18 cellular contexts compared by ENCODE assay signal in the genomic region with DNA sequence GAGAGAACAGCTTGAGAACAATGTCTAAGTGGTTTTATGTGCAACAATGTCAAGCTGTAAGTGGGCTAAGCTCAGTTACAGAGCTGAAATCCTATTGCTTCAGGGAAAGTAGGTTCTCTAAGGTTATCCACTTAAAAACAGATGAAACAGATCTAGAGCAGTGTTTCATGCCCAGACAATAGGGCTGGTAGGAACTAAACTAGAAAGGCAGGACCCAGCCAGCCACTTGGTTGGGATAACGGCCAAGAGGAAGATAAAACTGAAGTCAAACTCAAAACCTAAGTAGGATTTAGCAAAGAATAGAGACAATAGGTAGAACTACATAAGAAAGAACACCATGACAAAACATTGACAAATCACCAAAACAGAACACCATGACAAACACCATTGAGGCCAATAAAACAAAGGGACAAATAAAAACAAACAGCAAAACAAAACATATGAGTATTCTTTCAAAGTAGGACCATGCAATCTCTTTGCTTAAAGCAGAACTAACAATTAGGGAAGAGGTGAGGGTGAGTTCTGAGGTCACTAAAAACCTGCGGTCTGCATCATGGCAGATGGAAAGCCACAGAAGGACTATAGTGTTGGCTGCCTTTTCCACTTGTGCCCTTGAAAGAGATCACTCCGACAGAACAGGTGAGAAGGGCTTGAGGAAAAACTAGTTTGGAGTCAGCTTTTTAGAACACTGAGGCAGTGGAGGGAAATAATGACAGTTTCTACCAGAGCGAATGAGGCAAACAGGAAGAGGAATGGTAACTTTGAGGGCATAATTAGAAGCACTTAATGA.
DNase-seq lines count a peak whose midpoint lies in the region; TF ChIP-seq lines count a peak whose summit lies in the region.
"Had no signal": no experiment of that assay in that cellular context is flagged by ENCODE, and none has a peak within 500 bp of the region (broad histone marks: within the 10 kb centered on the region; RNA-seq: fewer than 3 reads in every experiment).

No MANE protein-coding gene starts in this region.

- no peaks in the 10 kb centered on the region for H3K9me3 Mint-ChIP-seq in neural progenitor cell
- H3K9me3 Mint-ChIP-seq in activated T-helper 1 cell treated with anti-CD3 and anti-CD28 coated beads, Interleukin-12 subunit alpha, Interleukin-12 subunit beta, Interleukin-2, Interleukin-4 antibody, amounts not matched to agents 30 ng/mL and 10 ng/mL and 1 ng/mL, durations not matched to agents 14 hours and 24 hours and 36 hours = peaks cover 3% of the 10 kb centered on the region
- H3K9me3 Mint-ChIP-seq: type B pancreatic cell had no signal

- H3K27me3 ChIP-seq in neural progenitor cell = no peaks in the 10 kb centered on the region
- H3K27me3 ChIP-seq: body of pancreas had no signal

- peaks cover 24% of the 10 kb centered on the region for H3K4me1 ChIP-seq in neural progenitor cell
- H3K4me1 ChIP-seq: body of pancreas had no signal

- no peak for TF ChIP-seq CTCF in neural progenitor cell (IDR thresholded peaks at IDR 0.05)

- H3K4me2 ChIP-seq in neural progenitor cell = no peak overlapping the region

- peaks cover 29% of the 10 kb centered on the region for H3K4me1 Mint-ChIP-seq in neural progenitor cell
- no peaks in the 10 kb centered on the region for H3K4me1 Mint-ChIP-seq in activated T-helper 1 cell treated with anti-CD3 and anti-CD28 coated beads, Interleukin-12 subunit alpha, Interleukin-12 subunit beta, Interleukin-2, Interleukin-4 antibody, amounts not matched to agents 30 ng/mL and 10 ng/mL and 1 ng/mL, durations not matched to agents 14 hours and 24 hours and 36 hours (ENCODE audit: low read depth)
- H3K4me1 Mint-ChIP-seq: CD4-positive, CD25-positive, alpha-beta regulatory T cell had no signal

- H2AFZ ChIP-seq in neural progenitor cell (replicated peaks) = no peak overlapping the region

- no peaks in the 10 kb centered on the region for H3K27me3 Mint-ChIP-seq in neural progenitor cell (ENCODE audit: insufficient read depth, low read depth)
- H3K27me3 Mint-ChIP-seq in activated T-helper 1 cell treated with anti-CD3 and anti-CD28 coated beads, Interleukin-12 subunit alpha, Interleukin-12 subunit beta, Interleukin-2, Interleukin-4 antibody, amounts not matched to agents 30 ng/mL and 10 ng/mL and 1 ng/mL, durations not matched to agents 14 hours and 24 hours and 36 hours (ENCODE audit: insufficient read depth) = no peaks in the 10 kb centered on the region
- H3K27me3 Mint-ChIP-seq: CD4-positive, CD25-positive, alpha-beta regulatory T cell; type B pancreatic cell had no signal

- H3K27ac ChIP-seq in neural progenitor cell = no peak overlapping the region
- H3K27ac ChIP-seq: body of pancreas had no signal

- H3K36me3 Mint-ChIP-seq in neural progenitor cell = no peaks in the 10 kb centered on the region
- no peaks in the 10 kb centered on the region for H3K36me3 Mint-ChIP-seq in activated T-helper 1 cell treated with anti-CD3 and anti-CD28 coated beads, Interleukin-12 subunit alpha, Interleukin-12 subunit beta, Interleukin-2, Interleukin-4 antibody, amounts not matched to agents 30 ng/mL and 10 ng/mL and 1 ng/mL, durations not matched to agents 14 hours and 24 hours and 36 hours (ENCODE audit: low read depth)
- H3K36me3 Mint-ChIP-seq: CD4-positive, CD25-positive, alpha-beta regulatory T cell; type B pancreatic cell had no signal

- H3K4me3 Mint-ChIP-seq in neural progenitor cell = no peak overlapping the region
- no peak overlapping the region for H3K4me3 Mint-ChIP-seq in activated T-helper 1 cell treated with anti-CD3 and anti-CD28 coated beads, Interleukin-12 subunit alpha, Interleukin-12 subunit beta, Interleukin-2, Interleukin-4 antibody, amounts not matched to agents 30 ng/mL and 10 ng/mL and 1 ng/mL, durations not matched to agents 14 hours and 24 hours and 36 hours
- H3K4me3 Mint-ChIP-seq: activated naive CD4-positive, alpha-beta T cell treated with anti-CD3 and anti-CD28 coated beads for 36 hours; CD4-positive, CD25-positive, alpha-beta regulatory T cell; type B pancreatic cell had no signal

- H3K36me3 ChIP-seq in neural progenitor cell = no peaks in the 10 kb centered on the region

- DNase-seq in NCI-H2029 treated with DMSO at 0.1 percent for 48 hours (lab: John Stamatoyannopoulos, UW) (peak; percentile 4), NCI-H2029 (lab: John Stamatoyannopoulos, UW) (no peak), MV-4-11 (lab: John Stamatoyannopoulos, UW) (peak; percentile 27), SHP77 treated with DMSO at 0.1 percent for 48 hours (lab: John Stamatoyannopoulos, UW) (peak; percentile 72), neural progenitor cell (ENCODE audit: low spot score) (peak; percentile 20), activated T-cell treated with anti-CD3 and anti-CD28 coated beads for 4 hours (no peak), DMS153 treated with DMSO at 0.1 percent for 48 hours (lab: John Stamatoyannopoulos, UW; ENCODE audit: unreplicated experiment) (no peak)
- no peak for DNase-seq in activated T-helper 1 cell treated with anti-CD3 and anti-CD28 coated beads, Interleukin-12 subunit alpha, Interleukin-12 subunit beta, Interleukin-2, Interleukin-4 antibody, amounts not matched to agents 30 ng/mL and 10 ng/mL and 1 ng/mL, durations not matched to agents 14 hours and 24 hours and 36 hours (ENCODE audit: low spot score)
- DNase-seq: activated CD4-positive, alpha-beta T cell treated with anti-CD3 and anti-CD28 coated beads for 4 hours; activated CD8-positive, alpha-beta memory T cell treated with anti-CD3 and anti-CD28 coated beads, Interleukin-2, amount 50 U/mL, for 48 hours; activated naive CD4-positive, alpha-beta T cell treated with anti-CD3 and anti-CD28 coated beads for 36 hours; body of pancreas; CD4-positive, CD25-positive, alpha-beta regulatory T cell; cortex of kidney; NCI-H1436 treated with DMSO at 0.1 percent for 48 hours; stimulated activated CD4-positive, alpha-beta T cell treated with anti-CD3 and anti-CD28 coated beads, Interleukin-12 subunit alpha, Interleukin-12 subunit beta, amount 100 ng/mL, for 4 hours; stimulated activated naive CD4-positive, alpha-beta T cell had no signal

- H3K9ac ChIP-seq in neural progenitor cell = no peak overlapping the region

- H3K79me2 ChIP-seq in neural progenitor cell (ENCODE audit: low read depth) = no peaks in the 10 kb centered on the region

- H4K20me1 ChIP-seq in neural progenitor cell (ENCODE audit: low read depth) = no peaks in the 10 kb centered on the region

- H3F3A ChIP-seq in neural progenitor cell (ENCODE audit: low read depth) = peaks cover 17% of the 10 kb centered on the region

- H3K27ac Mint-ChIP-seq in neural progenitor cell = no peak overlapping the region
- H3K27ac Mint-ChIP-seq in activated T-helper 1 cell treated with anti-CD3 and anti-CD28 coated beads, Interleukin-12 subunit alpha, Interleukin-12 subunit beta, Interleukin-2, Interleukin-4 antibody, amounts not matched to agents 30 ng/mL and 10 ng/mL and 1 ng/mL, durations not matched to agents 14 hours and 24 hours and 36 hours = no peak overlapping the region
- H3K27ac Mint-ChIP-seq: activated naive CD4-positive, alpha-beta T cell treated with anti-CD3 and anti-CD28 coated beads for 36 hours; type B pancreatic cell had no signal

- no peaks in the 10 kb centered on the region for H3K9me3 ChIP-seq in neural progenitor cell (ENCODE audit: low read depth)
- H3K9me3 ChIP-seq: body of pancreas had no signal

- intact Hi-C loops in activated T-helper 1 cell treated with anti-CD3 and anti-CD28 coated beads, Interleukin-12 subunit alpha, Interleukin-12 subunit beta, Interleukin-2, Interleukin-4 antibody, amounts not matched to agents 30 ng/mL and 10 ng/mL and 1 ng/mL, durations not matched to agents 14 hours and 24 hours and 36 hours (cut with micrococcal nuclease) = no loop called here

- no peak overlapping the region for H3K4me3 ChIP-seq in neural progenitor cell
- H3K4me3 ChIP-seq: body of pancreas had no signal

Comparison
In these comparisons a context has a peak if more than half of its experiments do, and no peak if none do; other contexts are left out.
1. DNase-seq: peak in NCI-H2029 treated with DMSO at 0.1 percent for 48 hours (single experiment), MV-4-11 (single experiment), SHP77 treated with DMSO at 0.1 percent for 48 hours (single experiment) and neural progenitor cell (single experiment); none in NCI-H2029 (single experiment), activated T-cell treated with anti-CD3 and anti-CD28 coated beads for 4 hours (single experiment), DMS153 treated with DMSO at 0.1 percent for 48 hours (single experiment) and activated T-helper 1 cell treated with anti-CD3 and anti-CD28 coated beads, Interleukin-12 subunit alpha, Interleukin-12 subunit beta, Interleukin-2, Interleukin-4 antibody, amounts not matched to agents 30 ng/mL and 10 ng/mL and 1 ng/mL, durations not matched to agents 14 hours and 24 hours and 36 hours (single experiment).